In genomic region chr1:66725885-66726665, GRCh38 we compare ENCODE assay signal across 8 cellular contexts. TPM values are rescaled to one million over a fixed set of nuclear protein-coding genes. Genes with fewer than 3 reads are reported as not detected.
A peak's percentile ranks its signal among the peaks of the same experiment; 100 is the strongest.
DNase-seq lines count a peak whose midpoint lies in the region; ATAC-seq and TF ChIP-seq lines count a peak whose summit lies in the region.

No MANE protein-coding gene starts in this region.

- no peaks in the 10 kb centered on the region for H3K36me3 Mint-ChIP-seq in CD4-positive, alpha-beta T cell (ENCODE audit: low read depth)
- no peaks in the 10 kb centered on the region for H3K36me3 Mint-ChIP-seq in endodermal cell (ENCODE audit: low read depth)

- H3K27ac Mint-ChIP-seq in CD4-positive, alpha-beta T cell: no peak overlapping the region
- H3K27ac Mint-ChIP-seq in endodermal cell: no peak overlapping the region

- H3K4me1 Mint-ChIP-seq in CD4-positive, alpha-beta T cell (ENCODE audit: low read depth): peaks cover 19% of the 10 kb centered on the region
- H3K4me1 Mint-ChIP-seq in endodermal cell: peaks cover 9% of the 10 kb centered on the region

- H3K4me1 ChIP-seq in endodermal cell (ENCODE audit: control insufficient read depth, insufficient read depth, low read length) (no peaks in the 10 kb centered on the region), mucosa of descending colon (ENCODE audit: low read depth) (no peaks in the 10 kb centered on the region), testis (no peaks in the 10 kb centered on the region)

- POLR2A ChIA-PET in CD4-positive, alpha-beta T cell (lab: Charles Lee): interaction anchor here (0.7 kb wide), 1 partner anchor 18 kb away, joined by 3 read pairs; no protein-coding TSS in a partner anchor

- no peaks in the 10 kb centered on the region for H3K9me3 ChIP-seq in CD4-positive, alpha-beta T cell (ENCODE audit: control insufficient read depth, low read length)
- H3K9me3 ChIP-seq in endodermal cell (ENCODE audit: control insufficient read depth, low read length) (no peaks in the 10 kb centered on the region), mucosa of descending colon (no peaks in the 10 kb centered on the region), testis (no peaks in the 10 kb centered on the region)

- H3K4me3 ChIP-seq in endodermal cell (ENCODE audit: low read length) (no peak overlapping the region), mucosa of descending colon (no peak overlapping the region), testis (no peak overlapping the region)

- no peak for TF ChIP-seq POLR2A in testis (IDR thresholded peaks at IDR 0.05)

- no peak overlapping the region for H3K27ac ChIP-seq in CD4-positive, alpha-beta T cell (ENCODE audit: low read depth, low read length)
- no peak overlapping the region for H3K27ac ChIP-seq in endodermal cell (ENCODE audit: low read depth, low read length)
- no peak overlapping the region for H3K27ac ChIP-seq in testis

- peak; percentile 97 for TF ChIP-seq CTCF in CD4-positive, alpha-beta T cell (IDR thresholded peaks at IDR 0.05)
- TF ChIP-seq CTCF in endodermal cell (conservative IDR thresholded peaks at IDR 0.05) (peak; percentile 98), mucosa of descending colon (IDR thresholded peaks at IDR 0.05) (peak; percentile 84), testis (IDR thresholded peaks at IDR 0.05) (peak; percentile 48 to 95 (median 88))

- H3K27me3 ChIP-seq in CD4-positive, alpha-beta T cell (ENCODE audit: control insufficient read depth, insufficient read depth, low read length): no peaks in the 10 kb centered on the region
- no peaks in the 10 kb centered on the region for H3K27me3 ChIP-seq in endodermal cell (ENCODE audit: control insufficient read depth, insufficient read depth, low read length, poor library complexity, severe bottlenecking)
- H3K27me3 ChIP-seq in testis: no peaks in the 10 kb centered on the region

- CTCF ChIA-PET in CD4-positive, alpha-beta T cell (lab: Charles Lee): interaction anchor here (1.4 to 2.4 kb wide), 2 partner anchors 10 to 423 kb away, joined by 3 to 6 read pairs; no protein-coding TSS in a partner anchor

- no peaks in the 10 kb centered on the region for H3K9me3 Mint-ChIP-seq in CD4-positive, alpha-beta T cell
- no peaks in the 10 kb centered on the region for H3K9me3 Mint-ChIP-seq in endodermal cell

- intact Hi-C loops in CD4-positive, alpha-beta T cell (cut with DNase I, micrococcal nuclease): loop anchor here (5.0 kb wide), 4 partner anchors 279 to 769 kb away; no protein-coding TSS in a partner anchor
- intact Hi-C loops in mucosa of descending colon (cut with DNase I, micrococcal nuclease): no loop called here
- intact Hi-C loops in testis (cut with DNase I; ENCODE audit: low total_unique reads): no loop called here

- peak in 9 of 10 experiments; percentile 3 to 47 (median 16) for DNase-seq in CD4-positive, alpha-beta T cell
- DNase-seq in NCI-H510A treated with DMSO at 0.1 percent for 48 hours (lab: John Stamatoyannopoulos, UW) (peak; percentile 81), endodermal cell (peak; percentile 85), mucosa of descending colon (peak in 2 of 3 donors; percentile 24 to 75), testis (peak; percentile 71)
- DNase-seq in activated CD4-positive, alpha-beta T cell treated with anti-CD3 and anti-CD28 coated beads, Interleukin-2, amount 50 U/mL, for 48 hours: peak; percentile 33 to 50

- H3K36me3 ChIP-seq in endodermal cell (ENCODE audit: control insufficient read depth, insufficient read depth, low read length) (no peaks in the 10 kb centered on the region), mucosa of descending colon (ENCODE audit: low read depth) (no peaks in the 10 kb centered on the region), testis (ENCODE audit: low read depth, missing control alignments) (no peaks in the 10 kb centered on the region)

- no peak overlapping the region for H3K9ac ChIP-seq in endodermal cell (ENCODE audit: extremely low read depth, low read length, poor library complexity, severe bottlenecking)

- peak; percentile 68 for ATAC-seq in CD4-positive, alpha-beta T cell (ENCODE audit: poor library complexity)
- ATAC-seq in GM19035 (IDR thresholded peaks at IDR 0.05; ENCODE audit: unreplicated experiment) (peak; percentile 85), HG03159 (IDR thresholded peaks at IDR 0.05; ENCODE audit: unreplicated experiment) (peak; percentile 84), mucosa of descending colon (peak; percentile 79)

- H3K4me3 Mint-ChIP-seq in CD4-positive, alpha-beta T cell: no peak overlapping the region
- no peak overlapping the region for H3K4me3 Mint-ChIP-seq in endodermal cell

- 31 to 37% methylated on average over 8 to 9 of the region's 9 CpGs for WGBS in endodermal cell (ENCODE audit: insufficient coverage in 1 of 2, insufficient read length in 1 of 2), 2 experiments
- WGBS in testis, 2 donors: 28 to 30% methylated on average over 9 of the region's 9 CpGs

- H3K27me3 Mint-ChIP-seq in CD4-positive, alpha-beta T cell: peaks cover 15% of the 10 kb centered on the region
- H3K27me3 Mint-ChIP-seq in endodermal cell (ENCODE audit: insufficient read depth): peaks cover 9% of the 10 kb centered on the region

RNA-seq across cellular contexts. Expression of gene DYNLT5, which starts 26.2 kb away (rescaled TPM):
- not detected for total RNA-seq in CD4-positive, alpha-beta T cell
- total RNA-seq in endodermal cell: 1 to 10 TPM; 1.2 to 8.3 TPM
- 1.5 TPM for polyA plus RNA-seq in endodermal cell (2013, experiment 1 of 2)
- polyA plus RNA-seq in endodermal cell (2013, experiment 2 of 2): 1.7 TPM
- 1 to 10 TPM in 1 of 3 donors, under 1 TPM in 1, not detected in 1; 0.65 to 1.9 TPM for total RNA-seq in mucosa of descending colon
- total RNA-seq in testis: not detected
- 1.6 TPM for polyA plus RNA-seq in testis (ENCODE audit: insufficient read depth, low read depth, low replicate concordance)

Comparison
In these comparisons a context has a peak if more than half of its experiments do, and no peak if none do; other contexts are left out.
1. DNase-seq: peak in every context shown above with its lines; median percentile 85 in endodermal cell; 81 in NCI-H510A treated with DMSO at 0.1 percent for 48 hours; 71 in testis; 50 in mucosa of descending colon; 42 in activated CD4-positive, alpha-beta T cell treated with anti-CD3 and anti-CD28 coated beads, Interleukin-2, amount 50 U/mL, for 48 hours; 16 in CD4-positive, alpha-beta T cell.
2. intact Hi-C loops: an anchor here in CD4-positive, alpha-beta T cell (5.0 kb wide); none called in mucosa of descending colon and testis.